In the genomic region with DNA sequence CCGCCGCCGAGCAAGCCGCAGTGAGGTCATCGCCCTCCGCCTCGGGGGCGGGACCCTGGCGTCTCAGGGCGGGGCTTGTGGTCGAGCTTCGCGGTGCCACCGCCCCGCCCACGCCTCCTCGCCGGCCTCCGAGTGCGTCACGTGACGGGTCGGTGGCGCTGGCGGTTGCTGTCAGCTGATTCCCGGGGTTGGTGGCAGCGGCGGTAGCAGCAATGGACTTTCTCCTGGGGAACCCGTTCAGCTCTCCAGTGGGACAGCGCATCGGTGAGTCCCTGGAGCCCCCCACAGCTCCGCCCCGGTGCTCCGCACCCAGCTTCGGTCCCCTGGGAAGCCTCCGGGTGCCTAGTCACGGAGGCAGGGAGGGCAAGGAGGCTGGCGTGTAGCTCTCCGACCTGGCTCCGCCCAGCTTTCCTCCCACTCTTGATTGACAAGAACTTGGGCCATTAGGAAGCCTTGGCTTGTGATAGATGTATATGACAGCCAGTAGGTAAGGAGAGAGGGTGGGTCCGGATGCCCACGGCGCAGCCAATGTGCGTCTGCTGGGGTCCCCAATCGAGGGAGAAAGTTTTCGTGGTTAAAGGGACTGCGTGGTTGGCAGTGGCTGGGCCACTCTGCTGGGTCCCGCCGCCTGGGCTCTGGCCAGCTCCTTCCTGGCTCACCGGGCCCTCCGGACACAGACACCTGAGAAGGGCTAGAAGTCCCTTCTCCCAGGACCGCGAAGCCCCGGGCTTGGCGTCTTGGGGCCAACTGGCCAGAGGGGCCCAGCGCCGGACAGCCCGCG, we compare ENCODE assay signal across 1 cellular context.
TF ChIP-seq lines count a peak whose summit lies in the region.

Gene TOM1 (plus strand): TSS at position 178 of the 781 bp plus-strand sequence. CDS start 35 bp downstream, at position 213.

TF ChIP-seq in K562, 482 proteins besides CTCF, POLR2A, EP300 and RAD21 (continued from another document and continues in another):
- TF ChIP-seq ZBTB49 (CRISPR knock-in tag; IDR thresholded peaks at IDR 0.05; ENCODE audit: borderline replicate concordance): no peak
- peak; percentile 99 for TF ChIP-seq TFAP4 (CRISPR knock-in tag; IDR thresholded peaks at IDR 0.05; ENCODE audit: borderline replicate concordance)
- no peak for TF ChIP-seq GATAD2A (IDR thresholded peaks at IDR 0.05)
- no peak for TF ChIP-seq RBM22 (IDR thresholded peaks at IDR 0.05; ENCODE audit: low read depth, low read length, poor library complexity, severe bottlenecking)
- TF ChIP-seq SAP30 (IDR thresholded peaks at IDR 0.05; ENCODE audit: borderline replicate concordance, insufficient read depth, low read depth, low read length, poor library complexity, severe bottlenecking): peak; percentile 86
- TF ChIP-seq, protein P1, sequence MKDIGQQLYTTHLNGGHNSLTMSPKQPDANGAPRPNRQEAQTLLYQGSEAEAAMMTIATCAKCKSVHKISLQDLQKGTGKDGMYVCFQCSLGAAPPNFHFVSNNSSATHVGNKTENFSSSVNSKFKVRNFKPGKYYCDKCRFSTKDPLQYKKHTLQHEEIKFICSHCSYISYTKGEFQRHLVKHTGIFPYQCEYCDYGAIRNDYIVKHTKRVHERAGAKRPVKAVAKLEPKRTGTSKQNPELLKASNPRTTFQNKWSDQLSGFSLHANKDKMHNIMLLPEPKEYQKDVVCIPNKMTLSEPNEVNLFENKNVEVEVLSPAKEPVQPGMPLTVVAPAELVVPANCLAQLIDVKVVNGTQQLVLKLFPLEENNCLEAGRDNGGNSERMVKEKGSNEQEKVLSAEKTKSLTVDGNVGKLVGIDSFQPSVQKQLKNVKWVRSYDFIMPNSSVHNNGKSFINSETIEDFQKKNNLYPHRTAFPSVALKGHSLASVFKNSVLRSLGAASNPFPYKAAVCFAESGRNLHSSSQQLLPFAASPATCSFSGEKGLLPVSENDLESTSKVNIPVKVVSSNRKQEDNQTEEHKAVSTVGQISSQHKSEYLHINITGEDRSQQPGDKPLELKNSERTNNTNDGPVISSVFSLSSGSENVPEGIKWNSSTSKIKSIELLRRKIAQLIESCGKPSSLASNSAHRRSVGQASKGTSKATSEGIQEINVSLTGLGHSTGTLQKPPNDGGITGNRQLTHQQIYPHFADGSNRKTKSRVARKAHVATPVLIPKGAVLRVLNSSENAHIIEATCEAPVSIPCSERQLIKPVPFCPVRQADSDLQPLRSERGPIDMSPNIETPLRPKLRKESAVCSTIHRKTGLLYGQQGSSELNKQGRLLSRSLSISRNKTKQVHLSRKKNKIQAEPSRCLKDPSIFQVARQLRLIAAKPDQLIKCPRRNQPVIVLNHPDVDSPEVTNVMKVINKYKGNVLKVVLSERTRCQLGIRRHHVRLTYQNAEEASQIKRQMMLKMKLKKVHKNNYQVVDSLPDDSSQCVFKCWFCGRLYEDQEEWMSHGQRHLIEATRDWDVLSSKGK (CRISPR knock-in tag; IDR thresholded peaks at IDR 0.05): no peak
- 0 out of 2 replicates have a peak, but pooled peaks have one; percentile 15 for TF ChIP-seq MAFG (tag; conservative IDR thresholded peaks at IDR 0.05)
- no peak for TF ChIP-seq ZNF217 (CRISPR knock-in tag; IDR thresholded peaks at IDR 0.05)
- TF ChIP-seq ARID1B (IDR thresholded peaks at IDR 0.05): peak; percentile 44; the same call in 1 of the 2 replicates
- peak; percentile 70 for TF ChIP-seq ESRRA (IDR thresholded peaks at IDR 0.05; ENCODE audit: borderline replicate concordance, low read depth)
- TF ChIP-seq GABPA (tag; conservative IDR thresholded peaks at IDR 0.05; ENCODE audit: low read depth): peak; percentile 78
- no peak for TF ChIP-seq POLR3G (IDR thresholded peaks at IDR 0.05; ENCODE audit: extremely low read depth, insufficient read length, insufficient replicate concordance)
- no peak for TF ChIP-seq THAP12 (CRISPR knock-in tag; IDR thresholded peaks at IDR 0.05)
- TF ChIP-seq SP2 (IDR thresholded peaks at IDR 0.05; ENCODE audit: extremely low read depth, low read depth, low read length, poor library complexity, severe bottlenecking): peak; percentile 94
- TF ChIP-seq MAZ (CRISPR knock-in tag; conservative IDR thresholded peaks at IDR 0.05 in 1 of 2, IDR thresholded peaks at IDR 0.05 in 1 of 2): peak in 1 of 2 experiments; percentile 68; a peak in 3 of 4 replicates
- no peak for TF ChIP-seq YY1 (IDR thresholded peaks at IDR 0.05; ENCODE audit: borderline replicate concordance in 1 of 3, control insufficient read depth in 1 of 3, extremely low read depth in 1 of 3, insufficient read depth in 3 of 3, insufficient read length in 1 of 3, insufficient replicate concordance in 2 of 3, low read depth in 1 of 3, low read length in 2 of 3)
- no peak for TF ChIP-seq CEBPG (CRISPR knock-in tag; IDR thresholded peaks at IDR 0.05)
- no peak for TF ChIP-seq CEBPG (tag; conservative IDR thresholded peaks at IDR 0.05 in 1 of 2, IDR thresholded peaks at IDR 0.05 in 1 of 2)
- TF ChIP-seq TBP (optimal IDR thresholded peaks at IDR 0.05; ENCODE audit: low read depth, low read length): peak; percentile 36
- TF ChIP-seq, protein P2, sequence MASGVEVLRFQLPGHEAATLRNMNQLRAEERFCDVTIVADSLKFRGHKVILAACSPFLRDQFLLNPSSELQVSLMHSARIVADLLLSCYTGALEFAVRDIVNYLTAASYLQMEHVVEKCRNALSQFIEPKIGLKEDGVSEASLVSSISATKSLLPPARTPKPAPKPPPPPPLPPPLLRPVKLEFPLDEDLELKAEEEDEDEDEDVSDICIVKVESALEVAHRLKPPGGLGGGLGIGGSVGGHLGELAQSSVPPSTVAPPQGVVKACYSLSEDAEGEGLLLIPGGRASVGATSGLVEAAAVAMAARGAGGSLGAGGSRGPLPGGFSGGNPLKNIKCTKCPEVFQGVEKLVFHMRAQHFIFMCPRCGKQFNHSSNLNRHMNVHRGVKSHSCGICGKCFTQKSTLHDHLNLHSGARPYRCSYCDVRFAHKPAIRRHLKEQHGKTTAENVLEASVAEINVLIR (CRISPR knock-in tag; IDR thresholded peaks at IDR 0.05): 0 out of 2 replicates have a peak, but pooled peaks have one; percentile 10
- no peak for TF ChIP-seq MECOM (CRISPR knock-in tag; IDR thresholded peaks at IDR 0.05)
- no peak for TF ChIP-seq DEAF1 (CRISPR knock-in tag; IDR thresholded peaks at IDR 0.05)
- peak; percentile 59; the same call in 1 of the 2 replicates for TF ChIP-seq CBFB (CRISPR knock-in tag; IDR thresholded peaks at IDR 0.05)
- TF ChIP-seq POLR2G (IDR thresholded peaks at IDR 0.05; ENCODE audit: low read depth, low read length): peak; percentile 77
- peak; percentile 91 for TF ChIP-seq DACH1 (IDR thresholded peaks at IDR 0.05; ENCODE audit: partially characterized antibody)
- TF ChIP-seq BACH1 (tag; IDR thresholded peaks at IDR 0.05): no peak
- TF ChIP-seq HIVEP1 (CRISPR knock-in tag; IDR thresholded peaks at IDR 0.05): no peak
- TF ChIP-seq ZBTB17 (CRISPR knock-in tag; IDR thresholded peaks at IDR 0.05): 0 out of 2 replicates have a peak, but pooled peaks have one; percentile 24
- no peak for TF ChIP-seq ZNF551 (CRISPR knock-in tag; IDR thresholded peaks at IDR 0.05)
- no peak for TF ChIP-seq ZNF165 (CRISPR knock-in tag; IDR thresholded peaks at IDR 0.05; ENCODE audit: borderline replicate concordance)
